In the genomic region with DNA sequence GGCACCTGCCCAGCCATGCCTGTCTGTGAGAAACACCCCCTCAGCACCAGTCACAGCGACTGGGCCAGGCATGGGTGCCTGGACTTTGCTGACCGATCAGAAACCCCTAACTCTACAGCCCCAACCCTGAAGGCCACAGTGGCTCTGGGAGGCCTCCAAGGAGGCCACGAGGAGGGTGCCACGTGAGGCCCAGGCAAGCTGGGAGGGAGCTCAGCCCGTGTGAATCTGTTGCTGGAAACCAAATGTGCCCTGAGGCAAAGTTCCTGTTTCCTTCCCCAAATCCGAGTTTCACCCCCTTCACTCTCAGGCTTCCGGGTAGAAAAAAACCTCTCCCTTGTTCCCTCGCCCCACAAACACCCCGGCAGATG, we compare ENCODE assay signal across 10 cellular contexts. TPM values are rescaled to one million over a fixed set of nuclear protein-coding genes. Genes with fewer than 3 reads are reported as not detected.
A peak's percentile ranks its signal among the peaks of the same experiment; 100 is the strongest.
DNase-seq lines count a peak whose midpoint lies in the region; ATAC-seq and TF ChIP-seq lines count a peak whose summit lies in the region.
"Had no signal": no experiment of that assay in that cellular context is flagged by ENCODE, and none has a peak within 500 bp of the region (broad histone marks: within the 10 kb centered on the region; RNA-seq: fewer than 3 reads in every experiment).

No MANE protein-coding gene starts in this region.

- no peaks in the 10 kb centered on the region for H3K27me3 Mint-ChIP-seq in activated naive CD4-positive, alpha-beta T cell treated with anti-CD3 and anti-CD28 coated beads for 36 hours (ENCODE audit: low read depth)
- H3K27me3 Mint-ChIP-seq in dendritic cell treated with granulocyte-macrophage colony-stimulating factor and Interleukin-4, amounts not matched to agents 40 ng/mL and 50 ng/mL, for 4 days: no peaks in the 10 kb centered on the region
- H3K27me3 Mint-ChIP-seq in stimulated activated naive CD8-positive, alpha-beta T cell treated with anti-CD3 and anti-CD28 coated beads, Interleukin-15, amount 100 ng/mL, for 72 hours: no peaks in the 10 kb centered on the region

- H3K4me1 ChIP-seq in IMR-90 (ENCODE audit: control insufficient read depth, insufficient read depth, low read length): peaks cover 5% of the 10 kb centered on the region

- POLR2A ChIA-PET in IMR-90 (lab: Charles Lee; ENCODE audit: unreplicated experiment): no interaction called here

- no peaks in the 10 kb centered on the region for H3K27me3 ChIP-seq in IMR-90 (ENCODE audit: control insufficient read depth, insufficient read depth, low read length)

- no peak overlapping the region for H3K4me2 ChIP-seq in IMR-90 (ENCODE audit: low read depth, low read length)

- TF ChIP-seq CTCF in IMR-90 (conservative IDR thresholded peaks at IDR 0.05; ENCODE audit: low read depth, low read length): no peak

- H2BK5ac ChIP-seq in IMR-90 (ENCODE audit: low read depth, low read length, poor library complexity, severe bottlenecking): no peak overlapping the region

- no peak overlapping the region for H3K4me3 ChIP-seq in IMR-90 (ENCODE audit: insufficient read depth, low read depth, low read length)

- H3K36me3 ChIP-seq in IMR-90 (ENCODE audit: control insufficient read depth, insufficient read depth, low read length): no peaks in the 10 kb centered on the region

- no peak overlapping the region for H3K14ac ChIP-seq in IMR-90 (replicated peaks; ENCODE audit: low read depth, low read length)

- H2BK20ac ChIP-seq in IMR-90 (ENCODE audit: low read depth, low read length): no peak overlapping the region

- no peak overlapping the region for H2AK9ac ChIP-seq in IMR-90 (replicated peaks; ENCODE audit: low read depth, low read length, poor library complexity)

- H2AFZ ChIP-seq in IMR-90 (replicated peaks; ENCODE audit: low read length, poor library complexity): peak overlapping the region; percentile 83

- no peak for TF ChIP-seq RAD21 in IMR-90 (IDR thresholded peaks at IDR 0.05; ENCODE audit: low read length)

- H3K27ac Mint-ChIP-seq in activated naive CD4-positive, alpha-beta T cell treated with anti-CD3 and anti-CD28 coated beads for 36 hours: no peak overlapping the region
- H3K27ac Mint-ChIP-seq in dendritic cell treated with granulocyte-macrophage colony-stimulating factor and Interleukin-4, amounts not matched to agents 40 ng/mL and 50 ng/mL, for 4 days: peak overlapping the region; percentile 72
- no peak overlapping the region for H3K27ac Mint-ChIP-seq in stimulated activated naive CD8-positive, alpha-beta T cell treated with anti-CD3 and anti-CD28 coated beads, Interleukin-15, amount 100 ng/mL, for 72 hours

- H3K36me3 Mint-ChIP-seq in activated naive CD4-positive, alpha-beta T cell treated with anti-CD3 and anti-CD28 coated beads for 36 hours (ENCODE audit: low read depth): no peaks in the 10 kb centered on the region
- peaks cover 54% of the 10 kb centered on the region for H3K36me3 Mint-ChIP-seq in dendritic cell treated with granulocyte-macrophage colony-stimulating factor and Interleukin-4, amounts not matched to agents 40 ng/mL and 50 ng/mL, for 4 days (ENCODE audit: low read depth)

- H3K9me3 ChIP-seq in IMR-90 (ENCODE audit: control insufficient read depth, insufficient read depth, low read length): no peaks in the 10 kb centered on the region

- no peak overlapping the region for H4K5ac ChIP-seq in IMR-90 (ENCODE audit: low read depth, low read length)

- H3K18ac ChIP-seq in IMR-90 (ENCODE audit: low read depth, low read length): no peak overlapping the region

- in situ Hi-C loops in IMR-90 (cut with MboI; ENCODE audit: low sequenced_read_pairs): no loop called here

- no peak overlapping the region for H4K91ac ChIP-seq in IMR-90 (ENCODE audit: insufficient read depth, low read depth, low read length)

- CTCF ChIA-PET in activated naive CD4-positive, alpha-beta T cell treated with anti-CD3 and anti-CD28 coated beads for 36 hours (lab: Charles Lee): no interaction called here
- CTCF ChIA-PET in IMR-90 (lab: Yijun Ruan, JAX): interaction anchor here (0.6 kb wide), 1 partner anchor 181 kb away, joined by 3 read pairs; no protein-coding TSS in a partner anchor

- H4K20me1 ChIP-seq in IMR-90 (ENCODE audit: insufficient read depth, low read length): no peaks in the 10 kb centered on the region

- H2BK120ac ChIP-seq in IMR-90 (ENCODE audit: low read depth, low read length): no peak overlapping the region

- DNase-seq in activated naive CD4-positive, alpha-beta T cell treated with anti-CD3 and anti-CD28 coated beads for 36 hours: no peak
- no peak for DNase-seq in activated naive CD4-positive, alpha-beta T cell treated with anti-CD3 and anti-CD28 coated beads, Interleukin-2, amount 50 U/mL, for 16 hours
- DNase-seq in IMR-90 (no peak), SW 1271 (lab: John Stamatoyannopoulos, UW) (no peak), OCI-M2 (lab: John Stamatoyannopoulos, UW; ENCODE audit: unreplicated experiment) (no peak)
- DNase-seq in stimulated activated naive CD8-positive, alpha-beta T cell treated with anti-CD3 and anti-CD28 coated beads, Interleukin-15, amount 100 ng/mL, for 72 hours: no peak
- DNase-seq in activated naive CD4-positive, alpha-beta T cell (lab: John Stamatoyannopoulos, UW): no peak
- DNase-seq: left cardiac atrium had no signal

- H3K4me3 Mint-ChIP-seq in activated naive CD4-positive, alpha-beta T cell treated with anti-CD3 and anti-CD28 coated beads for 36 hours: peak overlapping the region; percentile 67
- H3K4me3 Mint-ChIP-seq in dendritic cell treated with granulocyte-macrophage colony-stimulating factor and Interleukin-4, amounts not matched to agents 40 ng/mL and 50 ng/mL, for 4 days: peak overlapping the region; percentile 87
- peak overlapping the region; percentile 70 for H3K4me3 Mint-ChIP-seq in stimulated activated naive CD8-positive, alpha-beta T cell treated with anti-CD3 and anti-CD28 coated beads, Interleukin-15, amount 100 ng/mL, for 72 hours

- peaks cover 5% of the 10 kb centered on the region; the same call in 1 of the 2 replicates for H3K9me1 ChIP-seq in IMR-90 (ENCODE audit: insufficient read depth, low read length)

- peaks cover 15% of the 10 kb centered on the region for H3K4me1 Mint-ChIP-seq in activated naive CD4-positive, alpha-beta T cell treated with anti-CD3 and anti-CD28 coated beads for 36 hours (ENCODE audit: low read depth)
- peaks cover 77% of the 10 kb centered on the region for H3K4me1 Mint-ChIP-seq in dendritic cell treated with granulocyte-macrophage colony-stimulating factor and Interleukin-4, amounts not matched to agents 40 ng/mL and 50 ng/mL, for 4 days (ENCODE audit: low read depth)
- H3K4me1 Mint-ChIP-seq in stimulated activated naive CD8-positive, alpha-beta T cell treated with anti-CD3 and anti-CD28 coated beads, Interleukin-15, amount 100 ng/mL, for 72 hours: peaks cover 39% of the 10 kb centered on the region

- H4K8ac ChIP-seq in IMR-90 (ENCODE audit: low read depth in 2 of 2, low read length in 2 of 2): no peak overlapping the region

- peaks cover 0 to 6% of the 10 kb centered on the region in 2 experiments; a peak in 2 of 4 replicates for H3K79me1 ChIP-seq in IMR-90 (ENCODE audit: low read depth in 1 of 2, low read length in 2 of 2)

- dilution Hi-C loops in IMR-90 (cut with HindIII; ENCODE audit: low sequenced_read_pairs, unreplicated experiment): no loop called here

- BruUV-seq in IMR-90 (replicated peaks; lab: Mats Ljungman, UMichigan): no TSS peak

- no peak for ATAC-seq in IMR-90 (ENCODE audit: low read depth)
- no peak for ATAC-seq in stimulated activated naive CD8-positive, alpha-beta T cell treated with anti-CD3 and anti-CD28 coated beads, Interleukin-15, amount 100 ng/mL, for 72 hours

- no peak overlapping the region for H3K4ac ChIP-seq in IMR-90 (ENCODE audit: low read depth, low read length)

- TF ChIP-seq POLR2A in IMR-90 (IDR thresholded peaks at IDR 0.05; ENCODE audit: low read depth, low read length): no peak

- intact Hi-C loops in activated naive CD4-positive, alpha-beta T cell treated with anti-CD3 and anti-CD28 coated beads for 36 hours (cut with micrococcal nuclease): loop anchor here (10.0 kb wide), 1 partner anchor 122 kb away; a partner anchor contains a TSS
- intact Hi-C loops in IMR-90 (cut with micrococcal nuclease): no loop called here
- intact Hi-C loops in dendritic cell treated with granulocyte-macrophage colony-stimulating factor and Interleukin-4, amounts not matched to agents 40 ng/mL and 50 ng/mL, for 4 days (cut with micrococcal nuclease): no loop called here

- no peaks in the 10 kb centered on the region for H3K9me3 Mint-ChIP-seq in activated naive CD4-positive, alpha-beta T cell treated with anti-CD3 and anti-CD28 coated beads for 36 hours
- no peaks in the 10 kb centered on the region for H3K9me3 Mint-ChIP-seq in dendritic cell treated with granulocyte-macrophage colony-stimulating factor and Interleukin-4, amounts not matched to agents 40 ng/mL and 50 ng/mL, for 4 days
- no peaks in the 10 kb centered on the region for H3K9me3 Mint-ChIP-seq in stimulated activated naive CD8-positive, alpha-beta T cell treated with anti-CD3 and anti-CD28 coated beads, Interleukin-15, amount 100 ng/mL, for 72 hours

- no peak overlapping the region for H3K27ac ChIP-seq in IMR-90 (ENCODE audit: insufficient read depth, low read length)

- H3K9ac ChIP-seq in IMR-90 (ENCODE audit: low read depth, low read length): no peak overlapping the region

- H2BK15ac ChIP-seq in IMR-90 (ENCODE audit: low read depth, low read length): no peak overlapping the region

- no peak overlapping the region for H2AK5ac ChIP-seq in IMR-90 (ENCODE audit: low read depth, low read length)

- H3K56ac ChIP-seq in IMR-90 (ENCODE audit: extremely low read depth, insufficient read depth, low read length): no peak overlapping the region

- 79% methylated on average over 2 of the region's 9 CpGs; no CpG with 5 or more reads in 1 of the 2 experiments for WGBS in IMR-90 (ENCODE audit: extremely low coverage in 2 of 2, insufficient read length in 1 of 2), 2 experiments

- no peak overlapping the region for H3K23ac ChIP-seq in IMR-90 (ENCODE audit: low read depth, low read length)

RNA-seq across cellular contexts. Expression of a gene that starts 1.3 kb away (rescaled TPM):
- 10 to 100 TPM; 18.4 to 19.0 TPM for total RNA-seq in activated naive CD4-positive, alpha-beta T cell treated with anti-CD3 and anti-CD28 coated beads for 36 hours
- 10.6 and 10.9 TPM in 2 replicates for total RNA-seq in IMR-90 (2012; rRNA removed)
- 18.8 and 19.2 TPM in 2 replicates for polyA plus RNA-seq in IMR-90 (2012; rRNA removed)
- 10.1 and 28.4 TPM in 2 replicates for polyA plus RNA-seq in IMR-90 (2012; cell fraction: cytosol; rRNA removed)
- 48.5 and 108 TPM in 2 replicates for polyA plus RNA-seq in IMR-90 (2012; cell fraction: nucleus; rRNA removed; ENCODE audit: low replicate concordance)

RNA-seq across cellular contexts. Expression of a gene that starts 7.6 kb away (rescaled TPM):
- total RNA-seq in activated naive CD4-positive, alpha-beta T cell treated with anti-CD3 and anti-CD28 coated beads for 36 hours: not detected
- total RNA-seq in IMR-90 (2012; rRNA removed): 11.8 and 11.9 TPM in 2 replicates
- 22.8 and 28.5 TPM in 2 replicates for polyA plus RNA-seq in IMR-90 (2012; rRNA removed)
- polyA plus RNA-seq in IMR-90 (2012; cell fraction: cytosol; rRNA removed): 18.0 and 34.9 TPM in 2 replicates
- 29.6 and 66.4 TPM in 2 replicates for polyA plus RNA-seq in IMR-90 (2012; cell fraction: nucleus; rRNA removed; ENCODE audit: low replicate concordance)
- total RNA-seq: activated CD8-positive, alpha-beta memory T cell treated with anti-CD3 and anti-CD28 coated beads for 36 hours had no signal

RNA-seq across cellular contexts. Expression of a gene that starts 27.9 kb away (rescaled TPM):
- 100 to 1,000 TPM; 142 to 162 TPM for total RNA-seq in activated naive CD4-positive, alpha-beta T cell treated with anti-CD3 and anti-CD28 coated beads for 36 hours
- total RNA-seq in IMR-90 (2012; rRNA removed): 80.0 and 85.9 TPM in 2 replicates
- polyA plus RNA-seq in IMR-90 (2012; rRNA removed): 131 and 165 TPM in 2 replicates
- polyA plus RNA-seq in IMR-90 (2012; cell fraction: cytosol; rRNA removed): 305 and 345 TPM in 2 replicates
- polyA plus RNA-seq in IMR-90 (2012; cell fraction: nucleus; rRNA removed; ENCODE audit: low replicate concordance): 87.1 and 239 TPM in 2 replicates

RNA-seq across cellular contexts. Expression of a gene that starts 36.3 kb away (rescaled TPM):
- 100 to 1,000 TPM; 137 to 141 TPM for total RNA-seq in activated naive CD4-positive, alpha-beta T cell treated with anti-CD3 and anti-CD28 coated beads for 36 hours
- 25.3 and 30.8 TPM in 2 replicates for total RNA-seq in IMR-90 (2012; rRNA removed)
- polyA plus RNA-seq in IMR-90 (2012; rRNA removed): 117 and 148 TPM in 2 replicates
- 31.2 and 68.1 TPM in 2 replicates for polyA plus RNA-seq in IMR-90 (2012; cell fraction: cytosol; rRNA removed)
- 905 and 2,934 TPM in 2 replicates for polyA plus RNA-seq in IMR-90 (2012; cell fraction: nucleus; rRNA removed; ENCODE audit: low replicate concordance)

Comparison
In these comparisons a context has a peak if more than half of its experiments do, and no peak if none do; other contexts are left out.
1. RNA of a gene that starts 7.6 kb away (total RNA-seq): 11.8 to 11.9 TPM in IMR-90; not detected in activated naive CD4-positive, alpha-beta T cell treated with anti-CD3 and anti-CD28 coated beads for 36 hours; every median in the first group is over 10 times any median in the second.
2. Peak in every context shown above with its lines, with median percentiles within 50 percentile points of each other: H3K4me3 Mint-ChIP-seq.